In genomic region chr2:186575302-186575701, GRCh38 we compare ENCODE assay signal across 9 cellular contexts. TPM values are rescaled to one million over a fixed set of nuclear protein-coding genes. Genes with fewer than 3 reads are reported as not detected.
DNase-seq lines count a peak whose midpoint lies in the region; ATAC-seq and TF ChIP-seq lines count a peak whose summit lies in the region.
"Had no signal": no experiment of that assay in that cellular context is flagged by ENCODE, and none has a peak within 500 bp of the region (broad histone marks: within the 10 kb centered on the region; RNA-seq: fewer than 3 reads in every experiment).

No MANE protein-coding gene starts in this region.

- no peaks in the 10 kb centered on the region for H3K9me2 ChIP-seq in PC-9 (ENCODE audit: insufficient read depth)

- no TSS peak for BruUV-seq in PC-9 (replicated peaks; lab: Mats Ljungman, UMichigan)

- intact Hi-C loops in PC-9 (cut with micrococcal nuclease; ENCODE audit: unreplicated experiment), result loop anchor here (10.0 kb wide), 1 partner anchor 969 kb away; no protein-coding TSS in a partner anchor

- H3K9me3 ChIP-seq in PC-9 (ENCODE audit: insufficient read depth, low read depth) (no peaks in the 10 kb centered on the region), osteoblast (ENCODE audit: low read depth, low read length) (no peaks in the 10 kb centered on the region)
- H3K9me3 ChIP-seq: Peyer's patch had no signal

- H3K36me3 ChIP-seq in PC-9 (ENCODE audit: low read depth), result no peaks in the 10 kb centered on the region
- H3K36me3 ChIP-seq in osteoblast (ENCODE audit: insufficient read depth, low read length), result no peaks in the 10 kb centered on the region
- H3K36me3 ChIP-seq: Peyer's patch had no signal

- H3K4me1 ChIP-seq in PC-9 (replicated peaks; ENCODE audit: insufficient read depth) (peaks cover 21% of the 10 kb centered on the region), osteoblast (ENCODE audit: insufficient read depth, low read length) (peaks cover 40% of the 10 kb centered on the region)

- no peaks in the 10 kb centered on the region for H3K79me2 ChIP-seq in PC-9 (ENCODE audit: low read depth)
- no peaks in the 10 kb centered on the region for H3K79me2 ChIP-seq in osteoblast (ENCODE audit: insufficient read depth, low read length)

- ATAC-seq in HG02588 (IDR thresholded peaks at IDR 0.05; ENCODE audit: unreplicated experiment) (peak; percentile 74), HG03439 (IDR thresholded peaks at IDR 0.05; ENCODE audit: unreplicated experiment) (no peak), HG02763 (IDR thresholded peaks at IDR 0.05; ENCODE audit: unreplicated experiment) (no peak)

- H3K4me3 ChIP-seq in PC-9 (no peak overlapping the region), osteoblast (ENCODE audit: insufficient read depth, low read length) (no peak overlapping the region)
- H3K4me3 ChIP-seq: Peyer's patch had no signal

- H4K20me1 ChIP-seq in PC-9 (ENCODE audit: insufficient read depth) (no peaks in the 10 kb centered on the region), osteoblast (ENCODE audit: insufficient read depth, low read length) (no peaks in the 10 kb centered on the region)

- TF ChIP-seq CTCF in PC-9 (conservative IDR thresholded peaks at IDR 0.05) (no peak), osteoblast (IDR thresholded peaks at IDR 0.05; ENCODE audit: extremely low read depth, low read depth, low read length) (no peak)

- H3K27me3 ChIP-seq in PC-9 (ENCODE audit: insufficient read depth, low read depth), result no peaks in the 10 kb centered on the region
- H3K27me3 ChIP-seq in osteoblast (ENCODE audit: insufficient read depth, low read length), result no peaks in the 10 kb centered on the region
- H3K27me3 ChIP-seq: Peyer's patch had no signal

- H3F3A ChIP-seq in PC-9 (ENCODE audit: insufficient read depth, low read depth), result peaks cover 7% of the 10 kb centered on the region; the same call in 1 of the 2 replicates

- POLR2A ChIA-PET in PC-9 (lab: Charles Lee; ENCODE audit: unreplicated experiment), result no interaction called here

- H2AFZ ChIP-seq in PC-9 (no peak overlapping the region), osteoblast (ENCODE audit: low read length) (no peak overlapping the region)

- peak; percentile 87 for DNase-seq in DMS53 (lab: John Stamatoyannopoulos, UW)
- DNase-seq in PC-9, result peak; percentile 47 to 89
- peak; percentile 94 for DNase-seq in epithelial cell of prostate (ENCODE audit: low read depth, low spot score)
- peak; percentile 92 for DNase-seq in osteoblast (ENCODE audit: insufficient read length, low spot score, missing footprints)
- DNase-seq in stimulated activated CD4-positive, alpha-beta T cell treated with anti-CD3 and anti-CD28 coated beads, Interleukin-12 subunit alpha, Interleukin-12 subunit beta, amount 100 ng/mL, for 4 hours, result no peak

- H3K4me2 ChIP-seq in PC-9, result peak overlapping the region; percentile 46
- peak overlapping the region; percentile 41 for H3K4me2 ChIP-seq in osteoblast (ENCODE audit: insufficient read depth, low read length)

- CTCF ChIA-PET in PC-9 (lab: Charles Lee), result no interaction called here

- H3K27ac ChIP-seq in PC-9 (peak overlapping the region; percentile 57), epithelial cell of prostate (peak overlapping the region; percentile 45), osteoblast (ENCODE audit: low read depth, low read length) (peak overlapping the region; percentile 74)
- H3K27ac ChIP-seq: Peyer's patch had no signal

RNA-seq across cellular contexts. Expression of gene ITGAV, which starts 14.6 kb away (rescaled TPM):
- total RNA-seq in PC-9 (2021) (25.0 and 28.0 TPM in 2 replicates), osteoblast (311 and 354 TPM in 2 replicates)

Comparison
In these comparisons a context has a peak if more than half of its experiments do, and no peak if none do; other contexts are left out.
1. RNA of gene ITGAV, which starts 14.6 kb away (total RNA-seq): 311 to 354 TPM in osteoblast; 25.0 to 28.0 TPM in PC-9; every median in the first group is over 10 times any median in the second.
2. Peak in every context shown above with its lines, with median percentiles within 50 percentile points of each other: H3K27ac ChIP-seq.